ENCODE assay signal across 19 cellular contexts in the genomic region with DNA sequence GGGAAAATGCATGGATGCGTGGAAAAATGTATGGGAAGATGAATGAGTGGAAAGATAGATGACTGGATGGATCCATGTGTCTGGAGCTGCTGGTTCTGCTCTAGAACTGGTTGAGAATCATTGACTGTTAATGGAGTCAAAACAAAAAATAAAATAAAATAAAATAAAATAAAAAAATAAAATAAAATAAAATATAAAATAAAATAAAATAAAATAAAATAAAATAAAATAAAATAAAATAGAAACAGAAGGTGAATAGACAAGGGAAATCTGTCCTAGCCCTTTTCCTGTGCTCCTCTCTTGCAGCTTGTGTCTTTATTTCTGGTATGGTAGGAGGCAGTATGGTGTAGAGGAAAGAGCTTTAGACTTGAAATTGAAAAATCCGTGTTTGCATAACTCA. TPM values are rescaled to one million over a fixed set of nuclear protein-coding genes. Genes with fewer than 3 reads are reported as not detected.
DNase-seq lines count a peak whose midpoint lies in the region; ATAC-seq, FAIRE-seq and TF ChIP-seq lines count a peak whose summit lies in the region.
"Had no signal": no experiment of that assay in that cellular context is flagged by ENCODE, and none has a peak within 500 bp of the region (broad histone marks: within the 10 kb centered on the region; RNA-seq: fewer than 3 reads in every experiment).

No MANE protein-coding gene starts in this region.

- FAIRE-seq in A549 (lab: Jason Lieb, UNC), result no peak
- no peak for FAIRE-seq in HepG2 (lab: Jason Lieb, UNC)
- FAIRE-seq: A204.1, D721Med, G401.6, GM12891 had no signal

- H3K27ac ChIP-seq in A549 (peak overlapping the region; percentile 77 to 91), mesenchymal stem cell (ENCODE audit: low read length, poor library complexity, severe bottlenecking) (peak overlapping the region; percentile 97), HepG2 (ENCODE audit: extremely low read length, insufficient read depth, low read length) (no peak overlapping the region)

- H3K23ac ChIP-seq in mesenchymal stem cell (ENCODE audit: low read length in 2 of 2), result no peak overlapping the region

- H2AK5ac ChIP-seq in mesenchymal stem cell (ENCODE audit: low read length, severe bottlenecking), result peak overlapping the region; percentile 73

- no peak overlapping the region for H3K18ac ChIP-seq in mesenchymal stem cell (ENCODE audit: low read depth in 1 of 2, low read length in 2 of 2)

- H3K36me3 Mint-ChIP-seq in osteocyte (ENCODE audit: unreplicated experiment), result no peaks in the 10 kb centered on the region
- H3K36me3 Mint-ChIP-seq: CD14-positive monocyte; CD8-positive, alpha-beta T cell had no signal

- TF ChIP-seq CTCF in A549 (IDR thresholded peaks at IDR 0.05) (no peak), osteocyte (IDR thresholded peaks at IDR 0.05) (no peak), HepG2 (CRISPR knock-in tag; IDR thresholded peaks at IDR 0.05) (no peak)

- TF ChIP-seq EP300 in A549 (IDR thresholded peaks at IDR 0.05) (no peak), HepG2 (IDR thresholded peaks at IDR 0.05; ENCODE audit: low read depth in 2 of 2, low read length in 2 of 2) (no peak), HepG2 (CRISPR knock-in tag; IDR thresholded peaks at IDR 0.05; ENCODE audit: borderline replicate concordance) (no peak)

- peaks cover 7% of the 10 kb centered on the region for H3K79me1 ChIP-seq in mesenchymal stem cell (replicated peaks; ENCODE audit: low read length, poor library complexity, severe bottlenecking)

- no peak overlapping the region for H2BK120ac ChIP-seq in mesenchymal stem cell (ENCODE audit: low read depth, low read length)

- H3K9ac ChIP-seq in mesenchymal stem cell (ENCODE audit: low read length), result no peak overlapping the region
- H3K9ac ChIP-seq in HepG2 (ENCODE audit: insufficient read depth, low read depth, low read length), result no peak overlapping the region

- H4K8ac ChIP-seq in mesenchymal stem cell (ENCODE audit: low read length), result no peak overlapping the region

- no peaks in the 10 kb centered on the region for H3K27me3 Mint-ChIP-seq in osteocyte (ENCODE audit: unreplicated experiment)

- intact Hi-C loops in HepG2 (cut with micrococcal nuclease; ENCODE audit: unreplicated experiment), result no loop called here

- no peak overlapping the region for H2BK12ac ChIP-seq in mesenchymal stem cell (ENCODE audit: low read length in 2 of 2)

- H4K20me1 ChIP-seq in HepG2 (ENCODE audit: insufficient read depth, low read length), result no peaks in the 10 kb centered on the region

- H3K9me3 ChIP-seq in A549, result no peaks in the 10 kb centered on the region
- H3K9me3 ChIP-seq in mesenchymal stem cell (ENCODE audit: control insufficient read depth, low read length), result no peaks in the 10 kb centered on the region
- H3K9me3 ChIP-seq in HepG2 (ENCODE audit: low read length), result no peaks in the 10 kb centered on the region
- H3K9me3 ChIP-seq: HAP-1 had no signal

- no peaks in the 10 kb centered on the region for H3K79me2 ChIP-seq in HepG2 (ENCODE audit: insufficient read depth, low read length)

- H3K4me3 Mint-ChIP-seq in osteocyte (ENCODE audit: unreplicated experiment), result no peak overlapping the region
- H3K4me3 Mint-ChIP-seq: CD14-positive monocyte; CD8-positive, alpha-beta T cell had no signal

- no TSS peak for BruUV-seq in HepG2 (replicated peaks; lab: Mats Ljungman, UMichigan)

- no peak overlapping the region for H2BK15ac ChIP-seq in mesenchymal stem cell (ENCODE audit: low read depth, poor library complexity, severe bottlenecking)

- TF ChIP-seq POLR2A in A549 (IDR thresholded peaks at IDR 0.05; ENCODE audit: low read length), result no peak
- no peak for TF ChIP-seq POLR2A in HepG2 (IDR thresholded peaks at IDR 0.05; ENCODE audit: insufficient read depth in 1 of 2, low read depth in 2 of 2, low read length in 2 of 2)

- DNase-seq in A549 (ENCODE audit: low read depth in 1 of 2, low spot score in 1 of 2) (no peak), NCI-H69 (lab: John Stamatoyannopoulos, UW) (peak; percentile 10), mesenchymal stem cell (no peak), osteocyte (ENCODE audit: extremely low spot score, unreplicated experiment) (no peak), HepG2 (ENCODE audit: low spot score) (no peak), NCI-H82 treated with DMSO at 0.1 percent for 48 hours (lab: John Stamatoyannopoulos, UW; ENCODE audit: unreplicated experiment) (no peak)
- DNase-seq: CD8-positive, alpha-beta T cell; COR-L47; DMS153; DMS79 treated with DMSO at 0.1 percent for 48 hours; EL; GOT3 had no signal

- H3K4me3 ChIP-seq in A549 (no peak overlapping the region), mesenchymal stem cell (ENCODE audit: insufficient read depth in 1 of 2, low read depth in 1 of 2, low read length in 2 of 2) (no peak overlapping the region), HepG2 (replicated peaks in 1 of 3; ENCODE audit: insufficient read depth in 1 of 3, low read depth in 2 of 3, low read length in 3 of 3) (no peak overlapping the region)
- H3K4me3 ChIP-seq: HAP-1 had no signal

- in situ Hi-C loops in HepG2 (cut with HindIII; ENCODE audit: extremely low pct_ligation_motif_present, low pct_unique_long_range_greater_than_20kb), result no loop called here

- H3K14ac ChIP-seq in mesenchymal stem cell (ENCODE audit: low read length in 2 of 2), result no peak overlapping the region

- no peaks in the 10 kb centered on the region for H3K9me3 Mint-ChIP-seq in osteocyte (ENCODE audit: unreplicated experiment)
- H3K9me3 Mint-ChIP-seq: CD8-positive, alpha-beta T cell had no signal

- H3K36me3 ChIP-seq in mesenchymal stem cell (ENCODE audit: control insufficient read depth in 1 of 2, insufficient read depth in 2 of 2, low read depth in 1 of 2, low read length in 2 of 2) (peaks cover 6 to 18% of the 10 kb centered on the region in 2 experiments), HepG2 (replicated peaks in 1 of 2; ENCODE audit: control insufficient read depth in 1 of 2, insufficient read depth in 2 of 2, low read length in 2 of 2) (no peaks in the 10 kb centered on the region)
- H3K36me3 ChIP-seq: HAP-1 had no signal

- peaks cover 44% of the 10 kb centered on the region for H3K4me1 Mint-ChIP-seq in osteocyte (ENCODE audit: unreplicated experiment)

- H4K91ac ChIP-seq in mesenchymal stem cell (ENCODE audit: low read length), result no peak overlapping the region

- no peak overlapping the region for H3K4ac ChIP-seq in mesenchymal stem cell (ENCODE audit: low read depth in 1 of 2, low read length in 2 of 2)

- no peak for TF ChIP-seq RAD21 in A549 (conservative IDR thresholded peaks at IDR 0.05 in 1 of 2, IDR thresholded peaks at IDR 0.05 in 1 of 2)
- no peak for TF ChIP-seq RAD21 in HepG2 (CRISPR knock-in tag; IDR thresholded peaks at IDR 0.05)

- POLR2A ChIA-PET in A549 (lab: Yijun Ruan, JAX), result interaction anchor here (0.7 kb wide), 1 partner anchor 26 kb away, joined by 3 read pairs; no protein-coding TSS in a partner anchor
- POLR2A ChIA-PET in HepG2 (lab: Yijun Ruan, JAX), result interaction anchor here (1.1 kb wide), 1 partner anchor 9 kb away, joined by 3 read pairs; no protein-coding TSS in a partner anchor

- no peak overlapping the region for H2AFZ ChIP-seq in mesenchymal stem cell (ENCODE audit: low read depth, low read length)
- no peak overlapping the region for H2AFZ ChIP-seq in HepG2 (ENCODE audit: low read length)

- peak overlapping the region; percentile 86 for H3K27ac Mint-ChIP-seq in osteocyte (ENCODE audit: unreplicated experiment)
- H3K27ac Mint-ChIP-seq: CD14-positive monocyte; CD8-positive, alpha-beta T cell had no signal

- H3K4me1 ChIP-seq in A549 (peaks cover 76% of the 10 kb centered on the region), mesenchymal stem cell (ENCODE audit: control insufficient read depth, insufficient read depth, low read depth, low read length) (peaks cover 28% of the 10 kb centered on the region), HepG2 (ENCODE audit: insufficient read depth, low read length) (peaks cover 62% of the 10 kb centered on the region)

- ATAC-seq in A549 (no peak), HepG2 (no peak), GM21786 (IDR thresholded peaks at IDR 0.05; ENCODE audit: unreplicated experiment) (no peak)
- ATAC-seq: CD8-positive, alpha-beta T cell had no signal

- H3K27me3 ChIP-seq in mesenchymal stem cell (ENCODE audit: control insufficient read depth in 1 of 2, insufficient read depth in 1 of 2, low read length in 2 of 2) (no peaks in the 10 kb centered on the region), HepG2 (ENCODE audit: control insufficient read depth in 1 of 2, insufficient read depth in 2 of 2, low read length in 2 of 2) (peaks cover 0 to under 1% of the 10 kb centered on the region in 2 experiments; a peak in 1 of 5 replicates)

- WGBS in A549 (ENCODE audit: missing lambda C conversion rate), result 68% methylated on average over 2 of the region's 2 CpGs
- WGBS in mesenchymal stem cell, result 100% methylated on average over 1 of the region's 2 CpGs
- 56% methylated on average over 2 of the region's 2 CpGs for WGBS in HepG2 (ENCODE audit: low lambda C conversion rate)

- CTCF ChIA-PET in A549 (lab: Yijun Ruan, JAX) (no interaction called here), HepG2 (lab: Yijun Ruan, JAX; ENCODE audit: low intra/inter-chr PET ratio, low total read pairs) (no interaction called here)

- H3K4me2 ChIP-seq in A549 (peak overlapping the region; percentile 55; the same call in 2 of the 3 replicates), mesenchymal stem cell (ENCODE audit: low read length, poor library complexity, severe bottlenecking) (no peak overlapping the region), HepG2 (ENCODE audit: low read depth, low read length) (no peak overlapping the region)

- H2BK5ac ChIP-seq in mesenchymal stem cell (ENCODE audit: low read depth, low read length, poor library complexity, severe bottlenecking), result no peak overlapping the region

RNA-seq across cellular contexts. Expression of a gene that starts 50.9 kb away (rescaled TPM):
- polyA plus RNA-seq in A549 (2011; rRNA removed) (5.4 and 6.7 TPM in 2 replicates), A549 (2017; fragmentation: RNase III; extraction: RNeasy Plus Mini Kit Qiagen cat#74134 plus additional on column Dnase treatment) (13.9 to 21.6 TPM (median 21.1 TPM) in 3 replicates), HepG2 (2011; rRNA removed) (5.8 and 9.1 TPM in 2 replicates)
- polyA plus RNA-seq in A549 (2012; cell fraction: cytosol; rRNA removed), result 4.3 and 5.3 TPM in 2 replicates
- 5.9 and 6.1 TPM in 2 replicates for polyA plus RNA-seq in A549 (2012; cell fraction: nucleus; rRNA removed)
- polyA minus RNA-seq in A549 (2011; rRNA and poly(A)+ RNA removed), result 8.2 and 8.3 TPM in 2 replicates
- polyA plus RNA-seq in mesenchymal stem cell (2013, experiment 1 of 2), result 0.37 TPM
- polyA plus RNA-seq in mesenchymal stem cell (2013, experiment 2 of 2), result 0.45 TPM
- total RNA-seq in osteocyte (6.3 and 8.9 TPM in 2 replicates), HepG2 (2016; rRNA removed; fragmentation: Illumina TruSeq; extraction: Trizol) (8.6 and 9.4 TPM in 2 replicates)
- 1.8 and 2.1 TPM in 2 replicates for total RNA-seq in HepG2 (2016; cell fraction: cytosol; rRNA removed; fragmentation: Illumina TruSeq; extraction: Trizol; ENCODE audit: low read depth)
- 6.4 and 9.6 TPM in 2 replicates for total RNA-seq in HepG2 (2016; cell fraction: insoluble cytoplasmic fraction; rRNA removed; fragmentation: Illumina TruSeq; extraction: Trizol)
- 4.3 and 5.2 TPM in 2 replicates for total RNA-seq in HepG2 (2016; cell fraction: membrane; rRNA removed; fragmentation: Illumina TruSeq; extraction: Trizol)
- total RNA-seq in HepG2 (2016; cell fraction: nucleus; rRNA removed; fragmentation: Illumina TruSeq; extraction: Trizol), result 10.2 and 10.4 TPM in 2 replicates
- 4.3 and 4.7 TPM in 2 replicates for polyA plus RNA-seq in HepG2 (2011; cell fraction: cytosol; rRNA removed)
- 34.6 and 36.0 TPM in 2 replicates for polyA plus RNA-seq in HepG2 (2011; cell fraction: nucleus; rRNA removed)
- 9.7 and 12.9 TPM in 2 replicates for polyA plus RNA-seq in HepG2 (2012)
- polyA plus RNA-seq in HepG2 (2016; cell fraction: cytosol; fragmentation: Illumina TruSeq; extraction: Trizol; ENCODE audit: low read depth), result 1.3 TPM in 2 replicates
- polyA plus RNA-seq in HepG2 (2016; cell fraction: insoluble cytoplasmic fraction; fragmentation: Illumina TruSeq; extraction: Trizol; ENCODE audit: low read depth), result 4.3 and 6.8 TPM in 2 replicates
- 3.3 TPM in 2 replicates for polyA plus RNA-seq in HepG2 (2016; cell fraction: membrane; fragmentation: Illumina TruSeq; extraction: Trizol; ENCODE audit: low read depth)
- 14.7 and 15.0 TPM in 2 replicates for polyA plus RNA-seq in HepG2 (2016; cell fraction: nucleus; fragmentation: Illumina TruSeq; extraction: Trizol; ENCODE audit: insufficient read depth, low read depth)
- polyA minus RNA-seq in HepG2 (2011; rRNA and poly(A)+ RNA removed; ENCODE audit: low replicate concordance), result 3.6 and 13.9 TPM in 2 replicates
- 5.2 and 5.3 TPM in 2 replicates for polyA minus RNA-seq in HepG2 (2011; cell fraction: cytosol; rRNA and poly(A)+ RNA removed)
- 11.6 and 16.2 TPM in 2 replicates for polyA minus RNA-seq in HepG2 (2011; cell fraction: nucleus; rRNA and poly(A)+ RNA removed)

RNA-seq across cellular contexts. Expression of a gene that starts 54.1 kb away (rescaled TPM):
- 0.71 and 1.0 TPM in 2 replicates for polyA plus RNA-seq in A549 (2011; rRNA removed)
- 0.54 and 0.66 TPM in 2 replicates for polyA plus RNA-seq in A549 (2012; cell fraction: cytosol; rRNA removed)
- 0.40 and 0.91 TPM in 2 replicates for polyA plus RNA-seq in A549 (2012; cell fraction: nucleus; rRNA removed)
- polyA plus RNA-seq in A549 (2017; fragmentation: RNase III; extraction: RNeasy Plus Mini Kit Qiagen cat#74134 plus additional on column Dnase treatment), result 0.81 to 1.7 TPM (median 1.5 TPM) in 3 replicates
- 1.0 and 1.7 TPM in 2 replicates for polyA minus RNA-seq in A549 (2011; rRNA and poly(A)+ RNA removed)
- 0.03 TPM for polyA plus RNA-seq in mesenchymal stem cell (2013, experiment 1 of 2)
- 0.10 TPM for polyA plus RNA-seq in mesenchymal stem cell (2013, experiment 2 of 2)
- total RNA-seq in osteocyte, result not detected in 2 replicates
- total RNA-seq in HepG2 (2016; rRNA removed; fragmentation: Illumina TruSeq; extraction: Trizol), result 1.3 and 1.5 TPM in 2 replicates
- total RNA-seq in HepG2 (2016; cell fraction: cytosol; rRNA removed; fragmentation: Illumina TruSeq; extraction: Trizol; ENCODE audit: low read depth), result 0.79 and 0.91 TPM in 2 replicates
- total RNA-seq in HepG2 (2016; cell fraction: insoluble cytoplasmic fraction; rRNA removed; fragmentation: Illumina TruSeq; extraction: Trizol), result 1.4 and 1.5 TPM in 2 replicates
- total RNA-seq in HepG2 (2016; cell fraction: membrane; rRNA removed; fragmentation: Illumina TruSeq; extraction: Trizol), result 1.9 and 2.0 TPM in 2 replicates
- total RNA-seq in HepG2 (2016; cell fraction: nucleus; rRNA removed; fragmentation: Illumina TruSeq; extraction: Trizol), result 0.88 and 0.90 TPM in 2 replicates
- polyA plus RNA-seq in HepG2 (2011; rRNA removed), result 8.1 and 8.8 TPM in 2 replicates
- polyA plus RNA-seq in HepG2 (2011; cell fraction: cytosol; rRNA removed), result 3.2 and 4.3 TPM in 2 replicates
- polyA plus RNA-seq in HepG2 (2011; cell fraction: nucleus; rRNA removed), result 2.5 and 2.8 TPM in 2 replicates
- polyA plus RNA-seq in HepG2 (2012), result 5.3 and 8.3 TPM in 2 replicates
- 1.0 and 1.2 TPM in 2 replicates for polyA plus RNA-seq in HepG2 (2016; cell fraction: cytosol; fragmentation: Illumina TruSeq; extraction: Trizol; ENCODE audit: low read depth)
- 3.8 and 4.0 TPM in 2 replicates for polyA plus RNA-seq in HepG2 (2016; cell fraction: insoluble cytoplasmic fraction; fragmentation: Illumina TruSeq; extraction: Trizol; ENCODE audit: low read depth)
- 2.8 TPM in 2 replicates for polyA plus RNA-seq in HepG2 (2016; cell fraction: membrane; fragmentation: Illumina TruSeq; extraction: Trizol; ENCODE audit: low read depth)
- 2.5 and 3.1 TPM in 2 replicates for polyA plus RNA-seq in HepG2 (2016; cell fraction: nucleus; fragmentation: Illumina TruSeq; extraction: Trizol; ENCODE audit: insufficient read depth, low read depth)
- 1.1 and 5.5 TPM in 2 replicates for polyA minus RNA-seq in HepG2 (2011; rRNA and poly(A)+ RNA removed; ENCODE audit: low replicate concordance)
- 2.4 and 3.0 TPM in 2 replicates for polyA minus RNA-seq in HepG2 (2011; cell fraction: cytosol; rRNA and poly(A)+ RNA removed)
- 3.7 and 3.9 TPM in 2 replicates for polyA minus RNA-seq in HepG2 (2011; cell fraction: nucleus; rRNA and poly(A)+ RNA removed)
